In the genomic region with DNA sequence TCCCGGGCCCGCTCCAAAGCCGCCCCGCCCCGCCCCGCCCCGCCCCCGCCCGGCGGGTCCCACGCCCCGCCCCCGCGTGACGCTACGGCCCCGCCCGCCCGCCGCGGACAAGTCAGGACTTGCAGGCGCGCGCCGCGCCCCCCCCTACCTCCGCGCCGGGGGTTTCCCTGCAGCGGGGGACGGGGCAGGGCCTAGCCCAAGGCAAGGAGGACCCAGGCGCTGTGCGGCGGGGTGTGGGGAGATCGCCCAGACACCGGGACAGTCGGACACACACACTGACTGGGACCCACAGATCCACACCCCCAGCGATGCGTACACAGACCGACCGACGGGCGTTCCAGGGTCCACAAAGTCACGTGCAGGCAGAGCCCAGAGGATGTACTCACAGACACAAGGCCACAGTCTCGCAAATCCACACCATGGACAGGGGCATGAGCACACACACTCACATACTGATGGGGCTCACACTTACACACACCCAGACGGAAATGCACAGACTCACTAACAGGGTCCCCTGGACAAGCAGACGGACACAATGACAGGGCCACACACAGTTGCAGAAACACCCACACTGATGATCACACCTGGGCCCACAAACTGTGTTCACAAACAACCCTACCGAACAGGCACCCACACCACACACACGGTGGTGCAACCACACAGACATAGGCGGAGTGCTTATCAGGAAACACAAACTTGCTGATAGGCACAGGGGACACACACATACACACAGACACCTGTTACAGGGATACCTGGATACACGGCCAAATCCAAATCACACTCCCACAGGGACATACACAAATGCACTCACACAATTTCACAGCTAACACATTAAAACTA, we compare ENCODE assay signal across 1 cellular context.
TF ChIP-seq lines count a peak whose summit lies in the region.

No MANE protein-coding gene starts in this region.

TF ChIP-seq in HepG2, 621 proteins besides CTCF, POLR2A, EP300 and RAD21 (continued from another document and continues in another):
- TF ChIP-seq, protein P1, sequence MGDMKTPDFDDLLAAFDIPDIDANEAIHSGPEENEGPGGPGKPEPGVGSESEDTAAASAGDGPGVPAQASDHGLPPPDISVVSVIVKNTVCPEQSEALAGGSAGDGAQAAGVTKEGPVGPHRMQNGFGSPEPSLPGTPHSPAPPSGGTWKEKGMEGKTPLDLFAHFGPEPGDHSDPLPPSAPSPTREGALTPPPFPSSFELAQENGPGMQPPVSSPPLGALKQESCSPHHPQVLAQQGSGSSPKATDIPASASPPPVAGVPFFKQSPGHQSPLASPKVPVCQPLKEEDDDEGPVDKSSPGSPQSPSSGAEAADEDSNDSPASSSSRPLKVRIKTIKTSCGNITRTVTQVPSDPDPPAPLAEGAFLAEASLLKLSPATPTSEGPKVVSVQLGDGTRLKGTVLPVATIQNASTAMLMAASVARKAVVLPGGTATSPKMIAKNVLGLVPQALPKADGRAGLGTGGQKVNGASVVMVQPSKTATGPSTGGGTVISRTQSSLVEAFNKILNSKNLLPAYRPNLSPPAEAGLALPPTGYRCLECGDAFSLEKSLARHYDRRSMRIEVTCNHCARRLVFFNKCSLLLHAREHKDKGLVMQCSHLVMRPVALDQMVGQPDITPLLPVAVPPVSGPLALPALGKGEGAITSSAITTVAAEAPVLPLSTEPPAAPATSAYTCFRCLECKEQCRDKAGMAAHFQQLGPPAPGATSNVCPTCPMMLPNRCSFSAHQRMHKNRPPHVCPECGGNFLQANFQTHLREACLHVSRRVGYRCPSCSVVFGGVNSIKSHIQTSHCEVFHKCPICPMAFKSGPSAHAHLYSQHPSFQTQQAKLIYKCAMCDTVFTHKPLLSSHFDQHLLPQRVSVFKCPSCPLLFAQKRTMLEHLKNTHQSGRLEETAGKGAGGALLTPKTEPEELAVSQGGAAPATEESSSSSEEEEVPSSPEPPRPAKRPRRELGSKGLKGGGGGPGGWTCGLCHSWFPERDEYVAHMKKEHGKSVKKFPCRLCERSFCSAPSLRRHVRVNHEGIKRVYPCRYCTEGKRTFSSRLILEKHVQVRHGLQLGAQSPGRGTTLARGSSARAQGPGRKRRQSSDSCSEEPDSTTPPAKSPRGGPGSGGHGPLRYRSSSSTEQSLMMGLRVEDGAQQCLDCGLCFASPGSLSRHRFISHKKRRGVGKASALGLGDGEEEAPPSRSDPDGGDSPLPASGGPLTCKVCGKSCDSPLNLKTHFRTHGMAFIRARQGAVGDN (CRISPR knock-in tag; IDR thresholded peaks at IDR 0.05), result peak; percentile 93
- TF ChIP-seq JUND (CRISPR knock-in tag; IDR thresholded peaks at IDR 0.05), result peak; percentile 8; the same call in 1 of the 2 replicates
- TF ChIP-seq ZFP36L1 (CRISPR knock-in tag; IDR thresholded peaks at IDR 0.05), result peak; percentile 73; the same call in 1 of the 2 replicates
- TF ChIP-seq U2AF1 (optimal IDR thresholded peaks at IDR 0.05; ENCODE audit: low read depth, low read length), result no peak
- TF ChIP-seq, protein P2, sequence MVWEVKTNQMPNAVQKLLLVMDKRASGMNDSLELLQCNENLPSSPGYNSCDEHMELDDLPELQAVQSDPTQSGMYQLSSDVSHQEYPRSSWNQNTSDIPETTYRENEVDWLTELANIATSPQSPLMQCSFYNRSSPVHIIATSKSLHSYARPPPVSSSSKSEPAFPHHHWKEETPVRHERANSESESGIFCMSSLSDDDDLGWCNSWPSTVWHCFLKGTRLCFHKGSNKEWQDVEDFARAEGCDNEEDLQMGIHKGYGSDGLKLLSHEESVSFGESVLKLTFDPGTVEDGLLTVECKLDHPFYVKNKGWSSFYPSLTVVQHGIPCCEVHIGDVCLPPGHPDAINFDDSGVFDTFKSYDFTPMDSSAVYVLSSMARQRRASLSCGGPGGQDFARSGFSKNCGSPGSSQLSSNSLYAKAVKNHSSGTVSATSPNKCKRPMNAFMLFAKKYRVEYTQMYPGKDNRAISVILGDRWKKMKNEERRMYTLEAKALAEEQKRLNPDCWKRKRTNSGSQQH (CRISPR knock-in tag; IDR thresholded peaks at IDR 0.05; ENCODE audit: low read depth), result peak; percentile 71
- TF ChIP-seq ZNF713 (CRISPR knock-in tag; IDR thresholded peaks at IDR 0.05), result 0 out of 2 replicates have a peak, but pooled peaks have one; percentile 12
- TF ChIP-seq RORA (CRISPR knock-in tag; IDR thresholded peaks at IDR 0.05), result no peak
- peak; percentile 83; the same call in 1 of the 2 replicates for TF ChIP-seq ZNF749 (CRISPR knock-in tag; IDR thresholded peaks at IDR 0.05; ENCODE audit: borderline replicate concordance)
- TF ChIP-seq RXRA (CRISPR knock-in tag; IDR thresholded peaks at IDR 0.05), result peak; percentile 45; the same call in 1 of the 2 replicates
- TF ChIP-seq ZNF263 (CRISPR knock-in tag; IDR thresholded peaks at IDR 0.05), result no peak
- TF ChIP-seq, protein P3, sequence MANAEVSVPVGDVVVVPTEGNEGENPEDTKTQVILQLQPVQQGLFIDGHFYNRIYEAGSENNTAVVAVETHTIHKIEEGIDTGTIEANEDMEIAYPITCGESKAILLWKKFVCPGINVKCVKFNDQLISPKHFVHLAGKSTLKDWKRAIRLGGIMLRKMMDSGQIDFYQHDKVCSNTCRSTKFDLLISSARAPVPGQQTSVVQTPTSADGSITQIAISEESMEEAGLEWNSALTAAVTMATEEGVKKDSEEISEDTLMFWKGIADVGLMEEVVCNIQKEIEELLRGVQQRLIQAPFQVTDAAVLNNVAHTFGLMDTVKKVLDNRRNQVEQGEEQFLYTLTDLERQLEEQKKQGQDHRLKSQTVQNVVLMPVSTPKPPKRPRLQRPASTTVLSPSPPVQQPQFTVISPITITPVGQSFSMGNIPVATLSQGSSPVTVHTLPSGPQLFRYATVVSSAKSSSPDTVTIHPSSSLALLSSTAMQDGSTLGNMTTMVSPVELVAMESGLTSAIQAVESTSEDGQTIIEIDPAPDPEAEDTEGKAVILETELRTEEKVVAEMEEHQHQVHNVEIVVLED (CRISPR knock-in tag; IDR thresholded peaks at IDR 0.05; ENCODE audit: borderline replicate concordance), result peak; percentile 60
- 0 out of 2 replicates have a peak, but pooled peaks have one; percentile 46 for TF ChIP-seq ZNF264 (CRISPR knock-in tag; IDR thresholded peaks at IDR 0.05)
- TF ChIP-seq DNMT3B (CRISPR knock-in tag; conservative IDR thresholded peaks at IDR 0.05), result 0 out of 2 replicates have a peak, but pooled peaks have one; percentile 72
- no peak for TF ChIP-seq CEBPB (IDR thresholded peaks at IDR 0.05; ENCODE audit: borderline replicate concordance, low read depth, low read length)
- TF ChIP-seq, protein P4, sequence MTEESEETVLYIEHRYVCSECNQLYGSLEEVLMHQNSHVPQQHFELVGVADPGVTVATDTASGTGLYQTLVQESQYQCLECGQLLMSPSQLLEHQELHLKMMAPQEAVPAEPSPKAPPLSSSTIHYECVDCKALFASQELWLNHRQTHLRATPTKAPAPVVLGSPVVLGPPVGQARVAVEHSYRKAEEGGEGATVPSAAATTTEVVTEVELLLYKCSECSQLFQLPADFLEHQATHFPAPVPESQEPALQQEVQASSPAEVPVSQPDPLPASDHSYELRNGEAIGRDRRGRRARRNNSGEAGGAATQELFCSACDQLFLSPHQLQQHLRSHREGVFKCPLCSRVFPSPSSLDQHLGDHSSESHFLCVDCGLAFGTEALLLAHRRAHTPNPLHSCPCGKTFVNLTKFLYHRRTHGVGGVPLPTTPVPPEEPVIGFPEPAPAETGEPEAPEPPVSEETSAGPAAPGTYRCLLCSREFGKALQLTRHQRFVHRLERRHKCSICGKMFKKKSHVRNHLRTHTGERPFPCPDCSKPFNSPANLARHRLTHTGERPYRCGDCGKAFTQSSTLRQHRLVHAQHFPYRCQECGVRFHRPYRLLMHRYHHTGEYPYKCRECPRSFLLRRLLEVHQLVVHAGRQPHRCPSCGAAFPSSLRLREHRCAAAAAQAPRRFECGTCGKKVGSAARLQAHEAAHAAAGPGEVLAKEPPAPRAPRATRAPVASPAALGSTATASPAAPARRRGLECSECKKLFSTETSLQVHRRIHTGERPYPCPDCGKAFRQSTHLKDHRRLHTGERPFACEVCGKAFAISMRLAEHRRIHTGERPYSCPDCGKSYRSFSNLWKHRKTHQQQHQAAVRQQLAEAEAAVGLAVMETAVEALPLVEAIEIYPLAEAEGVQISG (CRISPR knock-in tag; IDR thresholded peaks at IDR 0.05), result peak; percentile 48; the same call in 1 of the 2 replicates
- TF ChIP-seq ZFP36L2 (CRISPR knock-in tag; IDR thresholded peaks at IDR 0.05), result no peak
- TF ChIP-seq ZKSCAN8 (CRISPR knock-in tag; IDR thresholded peaks at IDR 0.05; ENCODE audit: borderline replicate concordance), result peak; percentile 26; the same call in 1 of the 2 replicates
- TF ChIP-seq, protein P5, sequence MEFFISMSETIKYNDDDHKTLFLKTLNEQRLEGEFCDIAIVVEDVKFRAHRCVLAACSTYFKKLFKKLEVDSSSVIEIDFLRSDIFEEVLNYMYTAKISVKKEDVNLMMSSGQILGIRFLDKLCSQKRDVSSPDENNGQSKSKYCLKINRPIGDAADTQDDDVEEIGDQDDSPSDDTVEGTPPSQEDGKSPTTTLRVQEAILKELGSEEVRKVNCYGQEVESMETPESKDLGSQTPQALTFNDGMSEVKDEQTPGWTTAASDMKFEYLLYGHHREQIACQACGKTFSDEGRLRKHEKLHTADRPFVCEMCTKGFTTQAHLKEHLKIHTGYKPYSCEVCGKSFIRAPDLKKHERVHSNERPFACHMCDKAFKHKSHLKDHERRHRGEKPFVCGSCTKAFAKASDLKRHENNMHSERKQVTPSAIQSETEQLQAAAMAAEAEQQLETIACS (CRISPR knock-in tag; IDR thresholded peaks at IDR 0.05), result peak; percentile 61
- TF ChIP-seq ZSCAN21 (CRISPR knock-in tag; IDR thresholded peaks at IDR 0.05; ENCODE audit: borderline replicate concordance), result peak; percentile 77
- no peak for TF ChIP-seq SRSF9 (IDR thresholded peaks at IDR 0.05; ENCODE audit: borderline replicate concordance, insufficient read depth, low read depth, low read length, poor library complexity, severe bottlenecking)
- TF ChIP-seq CEBPG (CRISPR knock-in tag; IDR thresholded peaks at IDR 0.05), result 0 out of 2 replicates have a peak, but pooled peaks have one; percentile 11
- TF ChIP-seq, protein P6, sequence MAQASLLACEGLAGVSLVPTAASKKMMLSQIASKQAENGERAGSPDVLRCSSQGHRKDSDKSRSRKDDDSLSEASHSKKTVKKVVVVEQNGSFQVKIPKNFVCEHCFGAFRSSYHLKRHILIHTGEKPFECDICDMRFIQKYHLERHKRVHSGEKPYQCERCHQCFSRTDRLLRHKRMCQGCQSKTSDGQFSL (CRISPR knock-in tag; IDR thresholded peaks at IDR 0.05), result peak; percentile 97
- TF ChIP-seq, protein P7, sequence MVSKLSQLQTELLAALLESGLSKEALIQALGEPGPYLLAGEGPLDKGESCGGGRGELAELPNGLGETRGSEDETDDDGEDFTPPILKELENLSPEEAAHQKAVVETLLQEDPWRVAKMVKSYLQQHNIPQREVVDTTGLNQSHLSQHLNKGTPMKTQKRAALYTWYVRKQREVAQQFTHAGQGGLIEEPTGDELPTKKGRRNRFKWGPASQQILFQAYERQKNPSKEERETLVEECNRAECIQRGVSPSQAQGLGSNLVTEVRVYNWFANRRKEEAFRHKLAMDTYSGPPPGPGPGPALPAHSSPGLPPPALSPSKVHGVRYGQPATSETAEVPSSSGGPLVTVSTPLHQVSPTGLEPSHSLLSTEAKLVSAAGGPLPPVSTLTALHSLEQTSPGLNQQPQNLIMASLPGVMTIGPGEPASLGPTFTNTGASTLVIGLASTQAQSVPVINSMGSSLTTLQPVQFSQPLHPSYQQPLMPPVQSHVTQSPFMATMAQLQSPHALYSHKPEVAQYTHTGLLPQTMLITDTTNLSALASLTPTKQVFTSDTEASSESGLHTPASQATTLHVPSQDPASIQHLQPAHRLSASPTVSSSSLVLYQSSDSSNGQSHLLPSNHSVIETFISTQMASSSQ (IDR thresholded peaks at IDR 0.05; ENCODE audit: low read depth), result no peak
- TF ChIP-seq, protein P7 (CRISPR knock-in tag; IDR thresholded peaks at IDR 0.05; ENCODE audit: borderline replicate concordance), result peak; percentile 28; the same call in 1 of the 2 replicates
- peak; percentile 66 for TF ChIP-seq ZNF883 (CRISPR knock-in tag; IDR thresholded peaks at IDR 0.05; ENCODE audit: not compliant biosample characterization)
- no peak for TF ChIP-seq KLF9 (CRISPR knock-in tag; IDR thresholded peaks at IDR 0.05; ENCODE audit: low read depth)
- TF ChIP-seq, protein P8, sequence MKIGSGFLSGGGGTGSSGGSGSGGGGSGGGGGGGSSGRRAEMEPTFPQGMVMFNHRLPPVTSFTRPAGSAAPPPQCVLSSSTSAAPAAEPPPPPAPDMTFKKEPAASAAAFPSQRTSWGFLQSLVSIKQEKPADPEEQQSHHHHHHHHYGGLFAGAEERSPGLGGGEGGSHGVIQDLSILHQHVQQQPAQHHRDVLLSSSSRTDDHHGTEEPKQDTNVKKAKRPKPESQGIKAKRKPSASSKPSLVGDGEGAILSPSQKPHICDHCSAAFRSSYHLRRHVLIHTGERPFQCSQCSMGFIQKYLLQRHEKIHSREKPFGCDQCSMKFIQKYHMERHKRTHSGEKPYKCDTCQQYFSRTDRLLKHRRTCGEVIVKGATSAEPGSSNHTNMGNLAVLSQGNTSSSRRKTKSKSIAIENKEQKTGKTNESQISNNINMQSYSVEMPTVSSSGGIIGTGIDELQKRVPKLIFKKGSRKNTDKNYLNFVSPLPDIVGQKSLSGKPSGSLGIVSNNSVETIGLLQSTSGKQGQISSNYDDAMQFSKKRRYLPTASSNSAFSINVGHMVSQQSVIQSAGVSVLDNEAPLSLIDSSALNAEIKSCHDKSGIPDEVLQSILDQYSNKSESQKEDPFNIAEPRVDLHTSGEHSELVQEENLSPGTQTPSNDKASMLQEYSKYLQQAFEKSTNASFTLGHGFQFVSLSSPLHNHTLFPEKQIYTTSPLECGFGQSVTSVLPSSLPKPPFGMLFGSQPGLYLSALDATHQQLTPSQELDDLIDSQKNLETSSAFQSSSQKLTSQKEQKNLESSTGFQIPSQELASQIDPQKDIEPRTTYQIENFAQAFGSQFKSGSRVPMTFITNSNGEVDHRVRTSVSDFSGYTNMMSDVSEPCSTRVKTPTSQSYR (CRISPR knock-in tag; IDR thresholded peaks at IDR 0.05; ENCODE audit: borderline replicate concordance), result peak; percentile 50; the same call in 1 of the 2 replicates
- no peak for TF ChIP-seq ZNF775 (CRISPR knock-in tag; IDR thresholded peaks at IDR 0.05; ENCODE audit: borderline replicate concordance)
- peak; percentile 85 for TF ChIP-seq ZFY (CRISPR knock-in tag; IDR thresholded peaks at IDR 0.05)
- TF ChIP-seq ZNF510 (CRISPR knock-in tag; IDR thresholded peaks at IDR 0.05; ENCODE audit: low read depth), result no peak
- peak; percentile 68; the same call in 1 of the 2 replicates for TF ChIP-seq ZNF547 (CRISPR knock-in tag; IDR thresholded peaks at IDR 0.05)
- TF ChIP-seq NFE2L1 (CRISPR knock-in tag; IDR thresholded peaks at IDR 0.05; ENCODE audit: borderline replicate concordance), result no peak
- TF ChIP-seq ZFP36 (IDR thresholded peaks at IDR 0.05; ENCODE audit: borderline replicate concordance, low read depth, low read length, partially characterized antibody), result no peak
- TF ChIP-seq TBX2 (CRISPR knock-in tag; IDR thresholded peaks at IDR 0.05; ENCODE audit: borderline replicate concordance), result peak; percentile 82
- TF ChIP-seq ZNF546 (CRISPR knock-in tag; conservative IDR thresholded peaks at IDR 0.05), result peak; percentile 65; the same call in 1 of the 2 replicates
